10 cellular contexts compared by ENCODE assay signal in genomic region chr16:8885674-8886592, GRCh38. TPM values are rescaled to one million over a fixed set of nuclear protein-coding genes. Genes with fewer than 3 reads are reported as not detected.
DNase-seq lines count a peak whose midpoint lies in the region; ATAC-seq, FAIRE-seq and TF ChIP-seq lines count a peak whose summit lies in the region.
"Had no signal": no experiment of that assay in that cellular context is flagged by ENCODE, and none has a peak within 500 bp of the region (broad histone marks: within the 10 kb centered on the region; RNA-seq: fewer than 3 reads in every experiment).

No MANE protein-coding gene starts in this region.

- H3K36me3 ChIP-seq in WERI-Rb-1 (peaks cover 6% of the 10 kb centered on the region), prostate gland (no peaks in the 10 kb centered on the region)

- TF ChIP-seq POLR2A in A549 (IDR thresholded peaks at IDR 0.05; ENCODE audit: low read length) (no peak), prostate gland (IDR thresholded peaks at IDR 0.05) (no peak)

- H3K27me3 ChIP-seq in WERI-Rb-1 (ENCODE audit: insufficient read depth, low read depth, severe bottlenecking) (no peaks in the 10 kb centered on the region), prostate gland (replicated peaks; ENCODE audit: insufficient read depth) (no peaks in the 10 kb centered on the region)

- no peak for TF ChIP-seq EP300 in A549 (IDR thresholded peaks at IDR 0.05)

- no peaks in the 10 kb centered on the region for H3K9me3 ChIP-seq in A549
- no peaks in the 10 kb centered on the region for H3K9me3 ChIP-seq in WERI-Rb-1 (ENCODE audit: severe bottlenecking)
- no peaks in the 10 kb centered on the region for H3K9me3 ChIP-seq in prostate gland

- 55% methylated on average over 17 of the region's 20 CpGs for WGBS in A549 (ENCODE audit: missing lambda C conversion rate)
- WGBS in prostate gland: 14% methylated on average over 17 of the region's 20 CpGs

- H3K4me1 ChIP-seq in A549: peaks cover 23% of the 10 kb centered on the region
- H3K4me1 ChIP-seq in prostate gland (replicated peaks): no peaks in the 10 kb centered on the region

- TF ChIP-seq RAD21 in A549 (conservative IDR thresholded peaks at IDR 0.05 in 1 of 2, IDR thresholded peaks at IDR 0.05 in 1 of 2): no peak

- no peak overlapping the region for H3K4me2 ChIP-seq in A549

- CTCF ChIA-PET in A549 (lab: Yijun Ruan, JAX): interaction anchor here (0.6 to 9.0 kb wide), 7 partner anchors 10 to 143 kb away, joined by 3 to 147 read pairs (median 3); partner anchors contain the start of gene CARHSP1

- no peak overlapping the region for H3K4me3 ChIP-seq in A549
- no peak overlapping the region for H3K4me3 ChIP-seq in WERI-Rb-1 (ENCODE audit: low read depth, low read length)
- H3K4me3 ChIP-seq in prostate gland: no peak overlapping the region

- intact Hi-C loops in prostate gland (cut with DNase I): no loop called here

- no peak for FAIRE-seq in A549 (lab: Jason Lieb, UNC)
- FAIRE-seq: GM18507 had no signal

- DNase-seq in A549 (ENCODE audit: low read depth in 1 of 2, low spot score in 1 of 2): no peak
- peak; percentile 51 for DNase-seq in WERI-Rb-1
- peak; percentile 56 for DNase-seq in iris pigment epithelial cell (ENCODE audit: low read depth)
- no peak for DNase-seq in prostate gland (ENCODE audit: low spot score)
- no peak for DNase-seq in GM19238 (ENCODE audit: insufficient read length, low spot score)
- no peak for DNase-seq in NCI-H748 (lab: John Stamatoyannopoulos, UW; ENCODE audit: unreplicated experiment)

- H3K27ac ChIP-seq in A549 (peak overlapping the region in 1 of 2 experiments; percentile 78; a peak in 3 of 6 replicates), WERI-Rb-1 (no peak overlapping the region), prostate gland (no peak overlapping the region)

- POLR2A ChIA-PET in A549 (lab: Yijun Ruan, JAX): interaction anchor here (2.5 kb wide), 1 partner anchor 17 kb away, joined by 13 read pairs; the partner anchor contains the start of gene CARHSP1

- ATAC-seq in A549 (peak; percentile 32 to 41), HG02763 (IDR thresholded peaks at IDR 0.05; ENCODE audit: unreplicated experiment) (no peak)

- TF ChIP-seq CTCF in A549 (IDR thresholded peaks at IDR 0.05) (no peak), GM12872 (IDR thresholded peaks at IDR 0.05; ENCODE audit: insufficient read depth, low read depth, low read length) (0 out of 3 replicates have a peak, but pooled peaks have one; percentile 1), WERI-Rb-1 (IDR thresholded peaks at IDR 0.05; ENCODE audit: low read depth, low read length) (no peak; the same call in 1 of the 2 replicates), prostate gland (IDR thresholded peaks at IDR 0.05) (no peak)

TF ChIP-seq in A549, 52 proteins besides CTCF, POLR2A, EP300 and RAD21:
- TF ChIP-seq HDAC2 (IDR thresholded peaks at IDR 0.05) (no peak), NFE2L2 (conservative IDR thresholded peaks at IDR 0.05; ENCODE audit: low read length) (no peak), ZNF302 (CRISPR knock-in tag; IDR thresholded peaks at IDR 0.05) (no peak), TFCP2L1 (CRISPR knock-in tag; IDR thresholded peaks at IDR 0.05) (no peak), HES2 (IDR thresholded peaks at IDR 0.05) (no peak), HOXB13 (CRISPR knock-in tag; IDR thresholded peaks at IDR 0.05; ENCODE audit: low read depth) (no peak)

RNA-seq across cellular contexts. Expression of gene LITAFD, which starts 3.8 kb away (rescaled TPM):
- polyA plus RNA-seq in A549 (2011; rRNA removed) (not detected in 2 replicates), A549 (2017; fragmentation: RNase III; extraction: RNeasy Plus Mini Kit Qiagen cat#74134 plus additional on column Dnase treatment) (not detected in 3 replicates)
- polyA plus RNA-seq in A549 (2012; cell fraction: cytosol; rRNA removed): not detected in 2 replicates
- not detected in 2 replicates for polyA plus RNA-seq in A549 (2012; cell fraction: nucleus; rRNA removed)
- polyA minus RNA-seq in A549 (2011; rRNA and poly(A)+ RNA removed): not detected in 2 replicates
- total RNA-seq in prostate gland: 1 to 10 TPM in 1 of 2 donors, not detected in 1; 2.3 TPM
- total RNA-seq: aorta had no signal
- polyA plus RNA-seq: aorta had no signal

RNA-seq across cellular contexts. Expression of gene CARHSP1, which starts 17.1 kb away (rescaled TPM):
- polyA plus RNA-seq in A549 (2011; rRNA removed) (47.8 and 53.9 TPM in 2 replicates), A549 (2017; fragmentation: RNase III; extraction: RNeasy Plus Mini Kit Qiagen cat#74134 plus additional on column Dnase treatment) (137 to 173 TPM (median 172 TPM) in 3 replicates)
- polyA plus RNA-seq in A549 (2012; cell fraction: cytosol; rRNA removed): 192 and 210 TPM in 2 replicates
- polyA plus RNA-seq in A549 (2012; cell fraction: nucleus; rRNA removed): 104 and 147 TPM in 2 replicates
- polyA minus RNA-seq in A549 (2011; rRNA and poly(A)+ RNA removed): 70.2 and 86.8 TPM in 2 replicates
- 100 to 1,000 TPM in 1 of 2 donors, 10 to 100 TPM in 1; 51.0 to 146 TPM for total RNA-seq in prostate gland

Comparison
In these comparisons a context has a peak if more than half of its experiments do, and no peak if none do; other contexts are left out.
1. DNase-seq: peak in WERI-Rb-1 (single experiment) and iris pigment epithelial cell (single experiment); none in A549 (0 of 2), prostate gland (single experiment), GM19238 (single experiment) and NCI-H748 (single experiment).